1 cellular context compared by ENCODE assay signal in the genomic region with DNA sequence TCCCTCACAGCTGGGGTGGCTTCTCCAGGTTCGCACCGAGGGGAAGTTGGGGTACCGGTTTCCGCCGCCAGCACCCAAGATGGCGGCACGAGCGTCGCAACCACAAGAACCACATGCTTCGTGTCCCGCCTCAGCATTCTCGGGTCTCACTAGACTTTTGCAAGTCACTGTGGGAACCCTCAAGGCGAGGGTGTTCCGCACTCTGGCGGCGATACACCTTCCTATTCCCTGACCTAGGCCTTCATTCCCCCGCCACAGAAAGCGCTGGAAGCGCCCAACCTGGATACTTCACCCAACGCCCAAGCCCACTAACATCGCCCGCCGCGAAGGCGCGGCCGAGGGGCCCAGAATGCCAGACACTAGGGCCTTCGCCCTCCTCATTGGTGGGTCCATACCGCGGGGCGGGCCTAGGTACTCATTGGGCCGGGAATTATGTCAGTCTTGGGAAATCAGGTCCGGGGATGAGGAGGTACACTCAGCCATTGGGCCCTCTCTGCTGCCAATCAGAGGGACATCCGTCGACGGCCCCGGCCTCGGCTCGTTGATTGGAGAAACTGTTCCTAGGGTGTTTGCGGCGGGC.
A peak's percentile ranks its signal among the peaks of the same experiment; 100 is the strongest.
TF ChIP-seq lines count a peak whose summit lies in the region.

No MANE protein-coding gene starts in this region.

TF ChIP-seq in HepG2, 621 proteins besides CTCF, POLR2A, EP300 and RAD21 (continued from another document and continues in another):
- TF ChIP-seq, protein P1, sequence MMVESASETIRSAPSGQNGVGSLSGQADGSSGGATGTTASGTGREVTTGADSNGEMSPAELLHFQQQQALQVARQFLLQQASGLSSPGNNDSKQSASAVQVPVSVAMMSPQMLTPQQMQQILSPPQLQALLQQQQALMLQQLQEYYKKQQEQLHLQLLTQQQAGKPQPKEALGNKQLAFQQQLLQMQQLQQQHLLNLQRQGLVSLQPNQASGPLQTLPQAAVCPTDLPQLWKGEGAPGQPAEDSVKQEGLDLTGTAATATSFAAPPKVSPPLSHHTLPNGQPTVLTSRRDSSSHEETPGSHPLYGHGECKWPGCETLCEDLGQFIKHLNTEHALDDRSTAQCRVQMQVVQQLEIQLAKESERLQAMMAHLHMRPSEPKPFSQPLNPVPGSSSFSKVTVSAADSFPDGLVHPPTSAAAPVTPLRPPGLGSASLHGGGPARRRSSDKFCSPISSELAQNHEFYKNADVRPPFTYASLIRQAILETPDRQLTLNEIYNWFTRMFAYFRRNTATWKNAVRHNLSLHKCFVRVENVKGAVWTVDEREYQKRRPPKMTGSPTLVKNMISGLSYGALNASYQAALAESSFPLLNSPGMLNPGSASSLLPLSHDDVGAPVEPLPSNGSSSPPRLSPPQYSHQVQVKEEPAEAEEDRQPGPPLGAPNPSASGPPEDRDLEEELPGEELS (CRISPR knock-in tag; IDR thresholded peaks at IDR 0.05) = no peak; the same call in 1 of the 2 replicates
- TF ChIP-seq HNRNPLL (IDR thresholded peaks at IDR 0.05; ENCODE audit: low read depth, low read length, poor library complexity, severe bottlenecking) (no peak), STAG1 (CRISPR knock-in tag; IDR thresholded peaks at IDR 0.05) (no peak), ZNF510 (CRISPR knock-in tag; IDR thresholded peaks at IDR 0.05; ENCODE audit: low read depth) (peak; percentile 78; the same call in 1 of the 2 replicates), KLF16 (CRISPR knock-in tag; IDR thresholded peaks at IDR 0.05) (0 out of 4 replicates have a peak, but pooled peaks have one; percentile 17 to 73), ZNF670 (CRISPR knock-in tag; IDR thresholded peaks at IDR 0.05; ENCODE audit: borderline replicate concordance) (peak; percentile 91; the same call in 1 of the 2 replicates), ZSCAN31 (CRISPR knock-in tag; IDR thresholded peaks at IDR 0.05; ENCODE audit: low read depth) (peak; percentile 76; the same call in 1 of the 2 replicates), MLX (CRISPR knock-in tag; IDR thresholded peaks at IDR 0.05) (no peak), ZFP41 (CRISPR knock-in tag; IDR thresholded peaks at IDR 0.05; ENCODE audit: borderline replicate concordance) (no peak), ZNF788 (CRISPR knock-in tag; IDR thresholded peaks at IDR 0.05; ENCODE audit: borderline replicate concordance) (no peak), GZF1 (CRISPR knock-in tag; IDR thresholded peaks at IDR 0.05) (no peak; the same call in 1 of the 2 replicates), HMG20B (CRISPR knock-in tag; conservative IDR thresholded peaks at IDR 0.05) (no peak), GFI1 (CRISPR knock-in tag; IDR thresholded peaks at IDR 0.05; ENCODE audit: borderline replicate concordance) (no peak), TARDBP (CRISPR knock-in tag; IDR thresholded peaks at IDR 0.05) (no peak; the same call in 1 of the 2 replicates), ZNF629 (CRISPR knock-in tag; conservative IDR thresholded peaks at IDR 0.05) (no peak), IRF2 (CRISPR knock-in tag; IDR thresholded peaks at IDR 0.05) (peak; percentile 35; the same call in 1 of the 2 replicates), RELA (CRISPR knock-in tag; IDR thresholded peaks at IDR 0.05) (no peak), FOXO1 (CRISPR knock-in tag; IDR thresholded peaks at IDR 0.05) (no peak), ZNF558 (CRISPR knock-in tag; IDR thresholded peaks at IDR 0.05; ENCODE audit: borderline replicate concordance) (no peak; the same call in 1 of the 2 replicates), ZSCAN22 (CRISPR knock-in tag; IDR thresholded peaks at IDR 0.05) (peak; percentile 81), ZNF883 (CRISPR knock-in tag; IDR thresholded peaks at IDR 0.05; ENCODE audit: not compliant biosample characterization) (no peak), ATF1 (CRISPR knock-in tag; IDR thresholded peaks at IDR 0.05) (peak; percentile 93), JUND (CRISPR knock-in tag; IDR thresholded peaks at IDR 0.05) (no peak), ZKSCAN5 (CRISPR knock-in tag; IDR thresholded peaks at IDR 0.05) (peak; percentile 65), ZBTB7B (CRISPR knock-in tag; IDR thresholded peaks at IDR 0.05) (peak; percentile 6; the same call in 1 of the 2 replicates), MTF1 (CRISPR knock-in tag; IDR thresholded peaks at IDR 0.05) (no peak), ZNF512 (CRISPR knock-in tag; IDR thresholded peaks at IDR 0.05) (no peak), DNMT3B (CRISPR knock-in tag; conservative IDR thresholded peaks at IDR 0.05) (peak; percentile 90), NKX3-1 (CRISPR knock-in tag; IDR thresholded peaks at IDR 0.05) (peak; percentile 84), ZNF605 (CRISPR knock-in tag; IDR thresholded peaks at IDR 0.05) (no peak; the same call in 1 of the 2 replicates), MIER2 (CRISPR knock-in tag; IDR thresholded peaks at IDR 0.05) (no peak), ZNF737 (CRISPR knock-in tag; IDR thresholded peaks at IDR 0.05; ENCODE audit: borderline replicate concordance) (0 out of 2 replicates have a peak, but pooled peaks have one; percentile 63), PHF5A (CRISPR knock-in tag; IDR thresholded peaks at IDR 0.05; ENCODE audit: low read depth, unreplicated experiment) (no peak), ZNF749 (CRISPR knock-in tag; IDR thresholded peaks at IDR 0.05; ENCODE audit: borderline replicate concordance) (no peak; the same call in 1 of the 2 replicates), ZNF331 (CRISPR knock-in tag; IDR thresholded peaks at IDR 0.05) (no peak), ZBTB3 (CRISPR knock-in tag; IDR thresholded peaks at IDR 0.05; ENCODE audit: borderline replicate concordance, low read depth) (peak; percentile 90), GTF2F1 (IDR thresholded peaks at IDR 0.05; ENCODE audit: low read length) (no peak), TEAD2 (CRISPR knock-in tag; IDR thresholded peaks at IDR 0.05) (no peak), ZNF234 (CRISPR knock-in tag; conservative IDR thresholded peaks at IDR 0.05) (no peak), TBX3 (IDR thresholded peaks at IDR 0.05; ENCODE audit: borderline replicate concordance) (peak; percentile 68; the same call in 1 of the 2 replicates), FOSL2 (CRISPR knock-in tag; IDR thresholded peaks at IDR 0.05) (no peak), NFKBIZ (CRISPR knock-in tag; IDR thresholded peaks at IDR 0.05) (no peak), ZNF441 (CRISPR knock-in tag; IDR thresholded peaks at IDR 0.05; ENCODE audit: borderline replicate concordance) (no peak; the same call in 1 of the 2 replicates), SRSF4 (IDR thresholded peaks at IDR 0.05; ENCODE audit: low read depth, low read length, poor library complexity, severe bottlenecking) (no peak), NFE2L2 (IDR thresholded peaks at IDR 0.05; ENCODE audit: low read length) (peak; percentile 22; the same call in 1 of the 2 replicates), RCOR2 (CRISPR knock-in tag; IDR thresholded peaks at IDR 0.05) (no peak), RNF2 (conservative IDR thresholded peaks at IDR 0.05; ENCODE audit: low read depth) (peak; percentile 80)
- TF ChIP-seq, protein P2, sequence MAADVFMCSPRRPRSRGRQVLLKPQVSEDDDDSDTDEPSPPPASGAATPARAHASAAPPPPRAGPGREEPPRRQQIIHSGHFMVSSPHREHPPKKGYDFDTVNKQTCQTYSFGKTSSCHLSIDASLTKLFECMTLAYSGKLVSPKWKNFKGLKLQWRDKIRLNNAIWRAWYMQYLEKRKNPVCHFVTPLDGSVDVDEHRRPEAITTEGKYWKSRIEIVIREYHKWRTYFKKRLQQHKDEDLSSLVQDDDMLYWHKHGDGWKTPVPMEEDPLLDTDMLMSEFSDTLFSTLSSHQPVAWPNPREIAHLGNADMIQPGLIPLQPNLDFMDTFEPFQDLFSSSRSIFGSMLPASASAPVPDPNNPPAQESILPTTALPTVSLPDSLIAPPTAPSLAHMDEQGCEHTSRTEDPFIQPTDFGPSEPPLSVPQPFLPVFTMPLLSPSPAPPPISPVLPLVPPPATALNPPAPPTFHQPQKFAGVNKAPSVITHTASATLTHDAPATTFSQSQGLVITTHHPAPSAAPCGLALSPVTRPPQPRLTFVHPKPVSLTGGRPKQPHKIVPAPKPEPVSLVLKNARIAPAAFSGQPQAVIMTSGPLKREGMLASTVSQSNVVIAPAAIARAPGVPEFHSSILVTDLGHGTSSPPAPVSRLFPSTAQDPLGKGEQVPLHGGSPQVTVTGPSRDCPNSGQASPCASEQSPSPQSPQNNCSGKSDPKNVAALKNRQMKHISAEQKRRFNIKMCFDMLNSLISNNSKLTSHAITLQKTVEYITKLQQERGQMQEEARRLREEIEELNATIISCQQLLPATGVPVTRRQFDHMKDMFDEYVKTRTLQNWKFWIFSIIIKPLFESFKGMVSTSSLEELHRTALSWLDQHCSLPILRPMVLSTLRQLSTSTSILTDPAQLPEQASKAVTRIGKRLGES (CRISPR knock-in tag; IDR thresholded peaks at IDR 0.05; ENCODE audit: borderline replicate concordance) = no peak
- TF ChIP-seq, protein P3, sequence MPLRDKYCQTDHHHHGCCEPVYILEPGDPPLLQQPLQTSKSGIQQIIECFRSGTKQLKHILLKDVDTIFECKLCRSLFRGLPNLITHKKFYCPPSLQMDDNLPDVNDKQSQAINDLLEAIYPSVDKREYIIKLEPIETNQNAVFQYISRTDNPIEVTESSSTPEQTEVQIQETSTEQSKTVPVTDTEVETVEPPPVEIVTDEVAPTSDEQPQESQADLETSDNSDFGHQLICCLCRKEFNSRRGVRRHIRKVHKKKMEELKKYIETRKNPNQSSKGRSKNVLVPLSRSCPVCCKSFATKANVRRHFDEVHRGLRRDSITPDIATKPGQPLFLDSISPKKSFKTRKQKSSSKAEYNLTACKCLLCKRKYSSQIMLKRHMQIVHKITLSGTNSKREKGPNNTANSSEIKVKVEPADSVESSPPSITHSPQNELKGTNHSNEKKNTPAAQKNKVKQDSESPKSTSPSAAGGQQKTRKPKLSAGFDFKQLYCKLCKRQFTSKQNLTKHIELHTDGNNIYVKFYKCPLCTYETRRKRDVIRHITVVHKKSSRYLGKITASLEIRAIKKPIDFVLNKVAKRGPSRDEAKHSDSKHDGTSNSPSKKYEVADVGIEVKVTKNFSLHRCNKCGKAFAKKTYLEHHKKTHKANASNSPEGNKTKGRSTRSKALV (CRISPR knock-in tag; IDR thresholded peaks at IDR 0.05) = 0 out of 2 replicates have a peak, but pooled peaks have one; percentile 59
- TF ChIP-seq, protein P4, sequence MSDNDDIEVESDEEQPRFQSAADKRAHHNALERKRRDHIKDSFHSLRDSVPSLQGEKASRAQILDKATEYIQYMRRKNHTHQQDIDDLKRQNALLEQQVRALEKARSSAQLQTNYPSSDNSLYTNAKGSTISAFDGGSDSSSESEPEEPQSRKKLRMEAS (IDR thresholded peaks at IDR 0.05) = peak; percentile 90
- TF ChIP-seq, protein P5, sequence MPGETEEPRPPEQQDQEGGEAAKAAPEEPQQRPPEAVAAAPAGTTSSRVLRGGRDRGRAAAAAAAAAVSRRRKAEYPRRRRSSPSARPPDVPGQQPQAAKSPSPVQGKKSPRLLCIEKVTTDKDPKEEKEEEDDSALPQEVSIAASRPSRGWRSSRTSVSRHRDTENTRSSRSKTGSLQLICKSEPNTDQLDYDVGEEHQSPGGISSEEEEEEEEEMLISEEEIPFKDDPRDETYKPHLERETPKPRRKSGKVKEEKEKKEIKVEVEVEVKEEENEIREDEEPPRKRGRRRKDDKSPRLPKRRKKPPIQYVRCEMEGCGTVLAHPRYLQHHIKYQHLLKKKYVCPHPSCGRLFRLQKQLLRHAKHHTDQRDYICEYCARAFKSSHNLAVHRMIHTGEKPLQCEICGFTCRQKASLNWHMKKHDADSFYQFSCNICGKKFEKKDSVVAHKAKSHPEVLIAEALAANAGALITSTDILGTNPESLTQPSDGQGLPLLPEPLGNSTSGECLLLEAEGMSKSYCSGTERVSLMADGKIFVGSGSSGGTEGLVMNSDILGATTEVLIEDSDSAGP (CRISPR knock-in tag; IDR thresholded peaks at IDR 0.05; ENCODE audit: borderline replicate concordance) = peak; percentile 28; the same call in 1 of the 2 replicates
- TF ChIP-seq, protein P6, sequence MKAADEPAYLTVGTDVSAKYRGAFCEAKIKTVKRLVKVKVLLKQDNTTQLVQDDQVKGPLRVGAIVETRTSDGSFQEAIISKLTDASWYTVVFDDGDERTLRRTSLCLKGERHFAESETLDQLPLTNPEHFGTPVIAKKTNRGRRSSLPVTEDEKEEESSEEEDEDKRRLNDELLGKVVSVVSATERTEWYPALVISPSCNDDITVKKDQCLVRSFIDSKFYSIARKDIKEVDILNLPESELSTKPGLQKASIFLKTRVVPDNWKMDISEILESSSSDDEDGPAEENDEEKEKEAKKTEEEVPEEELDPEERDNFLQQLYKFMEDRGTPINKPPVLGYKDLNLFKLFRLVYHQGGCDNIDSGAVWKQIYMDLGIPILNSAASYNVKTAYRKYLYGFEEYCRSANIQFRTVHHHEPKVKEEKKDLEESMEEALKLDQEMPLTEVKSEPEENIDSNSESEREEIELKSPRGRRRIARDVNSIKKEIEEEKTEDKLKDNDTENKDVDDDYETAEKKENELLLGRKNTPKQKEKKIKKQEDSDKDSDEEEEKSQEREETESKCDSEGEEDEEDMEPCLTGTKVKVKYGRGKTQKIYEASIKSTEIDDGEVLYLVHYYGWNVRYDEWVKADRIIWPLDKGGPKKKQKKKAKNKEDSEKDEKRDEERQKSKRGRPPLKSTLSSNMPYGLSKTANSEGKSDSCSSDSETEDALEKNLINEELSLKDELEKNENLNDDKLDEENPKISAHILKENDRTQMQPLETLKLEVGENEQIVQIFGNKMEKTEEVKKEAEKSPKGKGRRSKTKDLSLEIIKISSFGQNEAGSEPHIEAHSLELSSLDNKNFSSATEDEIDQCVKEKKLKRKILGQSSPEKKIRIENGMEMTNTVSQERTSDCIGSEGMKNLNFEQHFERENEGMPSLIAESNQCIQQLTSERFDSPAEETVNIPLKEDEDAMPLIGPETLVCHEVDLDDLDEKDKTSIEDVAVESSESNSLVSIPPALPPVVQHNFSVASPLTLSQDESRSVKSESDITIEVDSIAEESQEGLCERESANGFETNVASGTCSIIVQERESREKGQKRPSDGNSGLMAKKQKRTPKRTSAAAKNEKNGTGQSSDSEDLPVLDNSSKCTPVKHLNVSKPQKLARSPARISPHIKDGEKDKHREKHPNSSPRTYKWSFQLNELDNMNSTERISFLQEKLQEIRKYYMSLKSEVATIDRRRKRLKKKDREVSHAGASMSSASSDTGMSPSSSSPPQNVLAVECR (CRISPR knock-in tag; IDR thresholded peaks at IDR 0.05; ENCODE audit: borderline replicate concordance) = no peak
